ENCODE assay signal across 26 cellular contexts in the genomic region with DNA sequence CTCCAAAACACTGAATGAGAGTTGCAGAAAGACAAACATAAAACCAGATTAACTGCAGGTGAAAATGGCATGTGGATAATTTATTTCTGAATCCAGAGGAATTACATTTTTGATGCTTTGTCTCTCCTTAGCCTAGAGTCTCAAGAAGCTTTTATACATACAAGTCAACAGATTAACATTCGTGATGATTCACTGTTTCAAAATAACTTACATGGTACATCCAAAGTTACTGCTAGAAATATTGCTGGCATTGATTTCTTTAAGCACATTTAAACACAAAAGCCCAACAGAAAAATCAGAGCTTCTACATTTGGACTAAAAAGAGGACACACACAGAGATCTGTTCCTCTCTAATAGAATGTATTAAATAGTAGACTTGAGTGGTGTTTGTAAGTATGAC.
"Had no signal": no experiment of that assay in that cellular context is flagged by ENCODE, and none has a peak within 500 bp of the region (broad histone marks: within the 10 kb centered on the region; RNA-seq: fewer than 3 reads in every experiment).

No MANE protein-coding gene starts in this region.

- ATAC-seq: activated T-helper 17 cell treated with anti-CD3 and anti-CD28 coated beads, Interleukin-2, amount 50 U/mL, for 72 hours; T-helper 17 cell; WTC11 had no signal

- H3K4me3 ChIP-seq: Peyer's patch had no signal

- H3K36me3 ChIP-seq: brain microvascular endothelial cell, Peyer's patch had no signal

- H3K4me1 ChIP-seq: Peyer's patch had no signal

- H3K27me3 ChIP-seq: brain microvascular endothelial cell, Peyer's patch had no signal

- H3K9me3 ChIP-seq: Peyer's patch had no signal

- H3K27ac ChIP-seq: brain microvascular endothelial cell, Peyer's patch had no signal

- DNase-seq: activated CD4-positive, alpha-beta memory T cell treated with anti-CD3 and anti-CD28 coated beads for 36 hours; activated CD4-positive, alpha-beta T cell treated with anti-CD3 and anti-CD28 coated beads, Interleukin-2, amount 10 ng/mL, durations not matched to agents 24 days and 14 days; activated CD4-positive, CD25-positive, alpha-beta regulatory T cell treated with anti-CD3 and anti-CD28 coated beads, Interleukin-2, amount 50 U/mL, for 72 hours; activated CD8-positive, alpha-beta memory T cell treated with anti-CD3 and anti-CD28 coated beads for 24 hours; activated gamma-delta T cell; activated naive CD4-positive, alpha-beta T cell treated with anti-CD3 and anti-CD28 coated beads for 36 hours; activated T-cell treated with anti-CD3 and anti-CD28 coated beads, Interleukin-2, amount 50 U/mL, for 48 hours; brain microvascular endothelial cell; Kasumi-1; KBM-7; NCI-H1105 treated with DMSO at 0.1 percent for 48 hours; NCI-H1436 treated with DMSO at 0.1 percent for 48 hours; NCI-H187; NCI-H2081; NCI-H2171 treated with DMSO at 0.1 percent for 48 hours; NCI-H226; NCI-H526; NCI-H774; NK-92 treated with Interleukin-12 subunit alpha and Interleukin-12 subunit beta, amount 100 ng/mL, for 24 hours; OCI-M1; Peyer's patch; SIG-M5; T-helper 17 cell; T-helper 9 cell had no signal
